ENCODE assay signal across 8 cellular contexts in the genomic region with DNA sequence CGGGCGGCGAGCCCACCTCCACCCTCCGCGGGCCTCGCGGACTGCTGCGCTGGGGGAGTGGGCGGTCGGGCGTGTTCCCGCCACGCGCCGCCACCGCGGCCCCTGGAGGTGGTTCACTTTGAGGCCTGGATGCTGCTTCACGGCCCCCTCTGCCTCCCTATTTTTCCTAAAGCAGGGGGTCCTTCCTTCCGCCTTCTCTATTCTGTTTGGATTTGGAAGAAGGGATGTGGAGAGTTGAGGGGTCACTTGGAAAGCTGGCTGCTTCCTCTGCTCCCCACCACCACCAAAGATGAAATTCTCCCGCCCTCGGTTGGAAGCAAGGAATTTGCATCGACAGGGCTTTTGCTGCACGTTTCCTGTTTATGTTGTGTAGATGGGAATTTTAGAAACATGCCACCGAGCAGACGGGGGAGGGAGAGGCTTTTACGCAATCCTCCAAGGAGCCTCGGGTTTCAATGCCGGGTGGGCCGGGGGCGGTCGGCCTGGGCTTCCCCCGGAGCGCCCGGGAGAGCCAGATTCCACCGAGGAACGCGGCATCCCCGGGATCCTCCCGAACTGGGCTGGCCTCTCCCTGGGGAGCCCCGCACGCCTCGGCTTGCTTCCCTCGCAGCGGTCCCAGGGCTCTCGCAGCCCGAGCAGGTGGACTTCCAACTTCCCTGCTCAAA. TPM values are rescaled to one million over a fixed set of nuclear protein-coding genes. Genes with fewer than 3 reads are reported as not detected.
DNase-seq lines count a peak whose midpoint lies in the region; ATAC-seq and TF ChIP-seq lines count a peak whose summit lies in the region.

No MANE protein-coding gene starts in this region.

- intact Hi-C loops in body of pancreas (cut with DNase I) (no loop called here), gastrocnemius medialis (cut with DNase I; ENCODE audit: low total_unique reads) (loop anchor here (1.0 kb wide), 1 partner anchor 8 kb away; no protein-coding TSS in a partner anchor)

- peaks cover 47% of the 10 kb centered on the region for H3K36me3 ChIP-seq in MG63
- H3K36me3 ChIP-seq in body of pancreas (replicated peaks in 1 of 2; ENCODE audit: insufficient read depth in 1 of 2, low read depth in 2 of 2), result no peaks in the 10 kb centered on the region
- no peaks in the 10 kb centered on the region for H3K36me3 ChIP-seq in iPS-18a (ENCODE audit: control insufficient read depth, low read depth, low read length)
- H3K36me3 ChIP-seq in gastrocnemius medialis, result no peaks in the 10 kb centered on the region

- peak; percentile 56 for ATAC-seq in body of pancreas
- peak; percentile 30 to 44 for ATAC-seq in gastrocnemius medialis
- ATAC-seq in GM21576 (IDR thresholded peaks at IDR 0.05; ENCODE audit: unreplicated experiment), result no peak

- no peaks in the 10 kb centered on the region for H3K9me3 ChIP-seq in MG63
- H3K9me3 ChIP-seq in body of pancreas, result no peaks in the 10 kb centered on the region
- H3K9me3 ChIP-seq in iPS-18a (ENCODE audit: control insufficient read depth, low read depth, low read length), result no peaks in the 10 kb centered on the region
- H3K9me3 ChIP-seq in gastrocnemius medialis, result no peaks in the 10 kb centered on the region

- DNase-seq in EL (peak; percentile 84), MG63 (peak; percentile 64), body of pancreas (peak; percentile 27 to 47 (median 36)), gastrocnemius medialis (peak; percentile 33 to 46), NK-92 (lab: John Stamatoyannopoulos, UW; ENCODE audit: unreplicated experiment) (no peak), GM10248 (ENCODE audit: extremely low spot score) (no peak)

- H3K4me3 ChIP-seq in MG63, result peak overlapping the region; percentile 85
- H3K4me3 ChIP-seq in body of pancreas, result peak overlapping the region; percentile 82 to 84
- peak overlapping the region; percentile 76 for H3K4me3 ChIP-seq in iPS-18a (ENCODE audit: low read length)
- H3K4me3 ChIP-seq in gastrocnemius medialis, result peak overlapping the region; percentile 73 to 98 (median 85)

- peak overlapping the region; percentile 83 to 94 (median 87) for H3K27ac ChIP-seq in body of pancreas
- H3K27ac ChIP-seq in iPS-18a (ENCODE audit: low read length), result peak overlapping the region; percentile 76
- H3K27ac ChIP-seq in gastrocnemius medialis, result peak overlapping the region; percentile 90 to 98 (median 92)

- TF ChIP-seq POLR2A in body of pancreas (IDR thresholded peaks at IDR 0.05) (peak in 1 of 3 donors; percentile 5), gastrocnemius medialis (IDR thresholded peaks at IDR 0.05) (no peak)

- peak overlapping the region; percentile 83 for H3K9ac ChIP-seq in iPS-18a (ENCODE audit: low read length)

- H3K4me1 ChIP-seq in body of pancreas, result peaks cover 11% of the 10 kb centered on the region
- peaks cover 26% of the 10 kb centered on the region for H3K4me1 ChIP-seq in iPS-18a (ENCODE audit: control insufficient read depth, low read depth, low read length)
- H3K4me1 ChIP-seq in gastrocnemius medialis, result peaks cover 20 to 22% of the 10 kb centered on the region in 2 donors

- POLR2A ChIA-PET in GM10248 (lab: Yijun Ruan, JAX), result no interaction called here

- in situ Hi-C loops in gastrocnemius medialis (cut with MboI; ENCODE audit: low sequenced_read_pairs in 4 of 4), result loop anchor here in 1 of 4 donors (25.0 kb wide), 1 partner anchor 307 kb away; no protein-coding TSS in a partner anchor

- 4 to 8% methylated on average over 16 to 46 of the region's 46 CpGs for WGBS in body of pancreas, 2 donors

- TF ChIP-seq CTCF in body of pancreas (IDR thresholded peaks at IDR 0.05) (no peak), gastrocnemius medialis (IDR thresholded peaks at IDR 0.05 in 4 of 5, conservative IDR thresholded peaks at IDR 0.05 in 1 of 5) (no peak), GM10248 (IDR thresholded peaks at IDR 0.05; ENCODE audit: control extremely low read depth, extremely low read depth, low read depth, missing control alignments) (no peak)

- H3K27me3 ChIP-seq in MG63 (no peaks in the 10 kb centered on the region), body of pancreas (no peaks in the 10 kb centered on the region), iPS-18a (ENCODE audit: control insufficient read depth, insufficient read depth, low read length) (peaks cover 7% of the 10 kb centered on the region), gastrocnemius medialis (no peaks in the 10 kb centered on the region)

- CTCF ChIA-PET in GM10248 (lab: Yijun Ruan, JAX), result interaction anchor here (1.3 kb wide), 1 partner anchor 9 kb away, joined by 5 read pairs; no protein-coding TSS in a partner anchor

RNA-seq across cellular contexts. Expression of gene SBF2, which starts 0.4 kb away (rescaled TPM):
- total RNA-seq in MG63 (2014; rRNA removed; shearing (Covaris generic); ENCODE audit: low replicate concordance), result 16.7 and 23.2 TPM in 2 replicates
- total RNA-seq in body of pancreas (10 to 100 TPM; 23.6 to 38.9 TPM), gastrocnemius medialis (10 to 100 TPM; 19.3 to 28.1 (median 25.8) TPM)

RNA-seq across cellular contexts. Expression of gene ADM, which starts 10.5 kb away (rescaled TPM):
- total RNA-seq in MG63 (2014; rRNA removed; shearing (Covaris generic); ENCODE audit: low replicate concordance), result 95.6 and 135 TPM in 2 replicates
- 10 to 100 TPM; 52.7 to 85.4 TPM for total RNA-seq in body of pancreas
- 100 to 1,000 TPM in 1 of 4 donors, 10 to 100 TPM in 3; 40.4 to 194 (median 57.7) TPM for total RNA-seq in gastrocnemius medialis

Comparison
In these comparisons a context has a peak if more than half of its experiments do, and no peak if none do; other contexts are left out.
1. DNase-seq: peak in EL (single experiment), MG63 (single experiment), body of pancreas (4 of 4) and gastrocnemius medialis (2 of 2); none in NK-92 (single experiment) and GM10248 (single experiment).
2. Peak in every context shown above with its lines, with median percentiles within 50 percentile points of each other: H3K4me3 ChIP-seq and H3K27ac ChIP-seq.